Comparison of ENCODE assay signal across 1 cellular context in the genomic region with DNA sequence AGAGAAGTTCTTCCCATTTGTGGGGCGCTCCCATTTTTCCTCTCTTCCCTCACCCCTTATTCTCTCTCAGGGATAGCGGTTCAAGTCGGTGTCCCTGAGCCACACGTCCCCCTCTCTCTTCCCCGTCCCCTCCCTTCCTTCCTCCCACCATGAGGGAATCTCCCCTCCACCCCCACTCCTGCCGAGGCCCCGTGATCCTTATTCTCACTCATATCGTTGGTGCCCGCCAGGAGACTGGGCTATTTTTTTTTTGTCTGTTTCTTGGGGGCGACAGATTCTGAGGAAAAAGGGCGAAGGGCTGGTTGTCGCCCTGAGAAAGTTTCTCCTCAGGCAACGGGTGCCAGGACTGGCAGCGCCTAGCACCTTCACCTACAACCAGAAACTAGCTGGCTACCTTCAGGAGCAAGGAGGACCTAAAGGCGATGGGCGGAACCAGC.
TF ChIP-seq lines count a peak whose summit lies in the region.

No MANE protein-coding gene starts in this region.

TF ChIP-seq in K562, 482 proteins besides CTCF, POLR2A, EP300 and RAD21 (continued from another document and continues in another):
- TF ChIP-seq, protein P1, sequence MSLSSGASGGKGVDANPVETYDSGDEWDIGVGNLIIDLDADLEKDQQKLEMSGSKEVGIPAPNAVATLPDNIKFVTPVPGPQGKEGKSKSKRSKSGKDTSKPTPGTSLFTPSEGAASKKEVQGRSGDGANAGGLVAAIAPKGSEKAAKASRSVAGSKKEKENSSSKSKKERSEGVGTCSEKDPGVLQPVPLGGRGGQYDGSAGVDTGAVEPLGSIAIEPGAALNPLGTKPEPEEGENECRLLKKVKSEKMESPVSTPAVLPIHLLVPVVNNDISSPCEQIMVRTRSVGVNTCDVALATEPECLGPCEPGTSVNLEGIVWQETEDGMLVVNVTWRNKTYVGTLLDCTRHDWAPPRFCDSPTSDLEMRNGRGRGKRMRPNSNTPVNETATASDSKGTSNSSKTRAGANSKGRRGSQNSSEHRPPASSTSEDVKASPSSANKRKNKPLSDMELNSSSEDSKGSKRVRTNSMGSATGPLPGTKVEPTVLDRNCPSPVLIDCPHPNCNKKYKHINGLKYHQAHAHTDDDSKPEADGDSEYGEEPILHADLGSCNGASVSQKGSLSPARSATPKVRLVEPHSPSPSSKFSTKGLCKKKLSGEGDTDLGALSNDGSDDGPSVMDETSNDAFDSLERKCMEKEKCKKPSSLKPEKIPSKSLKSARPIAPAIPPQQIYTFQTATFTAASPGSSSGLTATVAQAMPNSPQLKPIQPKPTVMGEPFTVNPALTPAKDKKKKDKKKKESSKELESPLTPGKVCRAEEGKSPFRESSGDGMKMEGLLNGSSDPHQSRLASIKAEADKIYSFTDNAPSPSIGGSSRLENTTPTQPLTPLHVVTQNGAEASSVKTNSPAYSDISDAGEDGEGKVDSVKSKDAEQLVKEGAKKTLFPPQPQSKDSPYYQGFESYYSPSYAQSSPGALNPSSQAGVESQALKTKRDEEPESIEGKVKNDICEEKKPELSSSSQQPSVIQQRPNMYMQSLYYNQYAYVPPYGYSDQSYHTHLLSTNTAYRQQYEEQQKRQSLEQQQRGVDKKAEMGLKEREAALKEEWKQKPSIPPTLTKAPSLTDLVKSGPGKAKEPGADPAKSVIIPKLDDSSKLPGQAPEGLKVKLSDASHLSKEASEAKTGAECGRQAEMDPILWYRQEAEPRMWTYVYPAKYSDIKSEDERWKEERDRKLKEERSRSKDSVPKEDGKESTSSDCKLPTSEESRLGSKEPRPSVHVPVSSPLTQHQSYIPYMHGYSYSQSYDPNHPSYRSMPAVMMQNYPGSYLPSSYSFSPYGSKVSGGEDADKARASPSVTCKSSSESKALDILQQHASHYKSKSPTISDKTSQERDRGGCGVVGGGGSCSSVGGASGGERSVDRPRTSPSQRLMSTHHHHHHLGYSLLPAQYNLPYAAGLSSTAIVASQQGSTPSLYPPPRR (CRISPR knock-in tag; IDR thresholded peaks at IDR 0.05; ENCODE audit: borderline replicate concordance): no peak
- TF ChIP-seq CBX5 (IDR thresholded peaks at IDR 0.05; ENCODE audit: borderline replicate concordance, low read depth): no peak
- no peak for TF ChIP-seq RHOXF2B (CRISPR knock-in tag; conservative IDR thresholded peaks at IDR 0.05)
- no peak for TF ChIP-seq ZNF212 (CRISPR knock-in tag; IDR thresholded peaks at IDR 0.05)
- no peak for TF ChIP-seq PCBP2 (IDR thresholded peaks at IDR 0.05; ENCODE audit: low read depth, low read length, poor library complexity, severe bottlenecking)
- TF ChIP-seq PHB2 (IDR thresholded peaks at IDR 0.05; ENCODE audit: low read depth): no peak
- TF ChIP-seq ZNF318 (IDR thresholded peaks at IDR 0.05; ENCODE audit: borderline replicate concordance in 1 of 2, low read depth in 1 of 2): no peak
- peak; percentile 17; the same call in 1 of the 2 replicates for TF ChIP-seq ZNF239 (CRISPR knock-in tag; IDR thresholded peaks at IDR 0.05)
- no peak for TF ChIP-seq ETV6 (IDR thresholded peaks at IDR 0.05; ENCODE audit: borderline replicate concordance in 1 of 2, low read depth in 2 of 2, low read length in 1 of 2)
- 0 out of 2 replicates have a peak, but pooled peaks have one; percentile 90 for TF ChIP-seq ETV6 (CRISPR knock-in tag; IDR thresholded peaks at IDR 0.05; ENCODE audit: borderline replicate concordance)
- no peak for TF ChIP-seq ZNF263 (CRISPR knock-in tag; IDR thresholded peaks at IDR 0.05; ENCODE audit: borderline replicate concordance)
- TF ChIP-seq PHB (CRISPR knock-in tag; IDR thresholded peaks at IDR 0.05): no peak
- no peak for TF ChIP-seq LEF1 (IDR thresholded peaks at IDR 0.05)
- TF ChIP-seq ZNF717 (CRISPR knock-in tag; IDR thresholded peaks at IDR 0.05): no peak
- TF ChIP-seq NONO (IDR thresholded peaks at IDR 0.05; ENCODE audit: low read depth in 2 of 2, low read length in 1 of 2): 0 out of 4 replicates have a peak, but pooled peaks of 1 of the 2 experiments have one; percentile 44
- no peak for TF ChIP-seq ZBED1 (IDR thresholded peaks at IDR 0.05)
- TF ChIP-seq, protein P2, sequence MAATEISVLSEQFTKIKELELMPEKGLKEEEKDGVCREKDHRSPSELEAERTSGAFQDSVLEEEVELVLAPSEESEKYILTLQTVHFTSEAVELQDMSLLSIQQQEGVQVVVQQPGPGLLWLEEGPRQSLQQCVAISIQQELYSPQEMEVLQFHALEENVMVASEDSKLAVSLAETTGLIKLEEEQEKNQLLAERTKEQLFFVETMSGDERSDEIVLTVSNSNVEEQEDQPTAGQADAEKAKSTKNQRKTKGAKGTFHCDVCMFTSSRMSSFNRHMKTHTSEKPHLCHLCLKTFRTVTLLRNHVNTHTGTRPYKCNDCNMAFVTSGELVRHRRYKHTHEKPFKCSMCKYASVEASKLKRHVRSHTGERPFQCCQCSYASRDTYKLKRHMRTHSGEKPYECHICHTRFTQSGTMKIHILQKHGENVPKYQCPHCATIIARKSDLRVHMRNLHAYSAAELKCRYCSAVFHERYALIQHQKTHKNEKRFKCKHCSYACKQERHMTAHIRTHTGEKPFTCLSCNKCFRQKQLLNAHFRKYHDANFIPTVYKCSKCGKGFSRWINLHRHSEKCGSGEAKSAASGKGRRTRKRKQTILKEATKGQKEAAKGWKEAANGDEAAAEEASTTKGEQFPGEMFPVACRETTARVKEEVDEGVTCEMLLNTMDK (IDR thresholded peaks at IDR 0.05; ENCODE audit: borderline replicate concordance, insufficient read depth, low read depth, low read length, poor library complexity, severe bottlenecking): no peak
- peak; percentile 69; the same call in 1 of the 2 replicates for TF ChIP-seq MTF1 (CRISPR knock-in tag; IDR thresholded peaks at IDR 0.05; ENCODE audit: borderline replicate concordance)
- no peak for TF ChIP-seq ZNF184 (CRISPR knock-in tag; IDR thresholded peaks at IDR 0.05)
- TF ChIP-seq BHLHE40 (IDR thresholded peaks at IDR 0.05; ENCODE audit: low read length): no peak
- 0 out of 2 replicates have a peak, but pooled peaks have one; percentile 30 for TF ChIP-seq ZNF695 (CRISPR knock-in tag; IDR thresholded peaks at IDR 0.05)
- TF ChIP-seq STAT6 (CRISPR knock-in tag; IDR thresholded peaks at IDR 0.05): no peak; the same call in 1 of the 2 replicates
- no peak for TF ChIP-seq ASH1L (IDR thresholded peaks at IDR 0.05; ENCODE audit: borderline replicate concordance, low read depth, partially characterized antibody)
- no peak for TF ChIP-seq ZNF232 (CRISPR knock-in tag; IDR thresholded peaks at IDR 0.05)
- peak; percentile 91 for TF ChIP-seq ZNF668 (CRISPR knock-in tag; IDR thresholded peaks at IDR 0.05)
- TF ChIP-seq, protein P3, sequence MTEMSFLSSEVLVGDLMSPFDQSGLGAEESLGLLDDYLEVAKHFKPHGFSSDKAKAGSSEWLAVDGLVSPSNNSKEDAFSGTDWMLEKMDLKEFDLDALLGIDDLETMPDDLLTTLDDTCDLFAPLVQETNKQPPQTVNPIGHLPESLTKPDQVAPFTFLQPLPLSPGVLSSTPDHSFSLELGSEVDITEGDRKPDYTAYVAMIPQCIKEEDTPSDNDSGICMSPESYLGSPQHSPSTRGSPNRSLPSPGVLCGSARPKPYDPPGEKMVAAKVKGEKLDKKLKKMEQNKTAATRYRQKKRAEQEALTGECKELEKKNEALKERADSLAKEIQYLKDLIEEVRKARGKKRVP (CRISPR knock-in tag; IDR thresholded peaks at IDR 0.05): peak; percentile 6; the same call in 1 of the 2 replicates
- no peak for TF ChIP-seq RFX1 (IDR thresholded peaks at IDR 0.05)
- no peak for TF ChIP-seq ZNF146 (CRISPR knock-in tag; IDR thresholded peaks at IDR 0.05; ENCODE audit: unreplicated experiment)
- TF ChIP-seq, protein P4, sequence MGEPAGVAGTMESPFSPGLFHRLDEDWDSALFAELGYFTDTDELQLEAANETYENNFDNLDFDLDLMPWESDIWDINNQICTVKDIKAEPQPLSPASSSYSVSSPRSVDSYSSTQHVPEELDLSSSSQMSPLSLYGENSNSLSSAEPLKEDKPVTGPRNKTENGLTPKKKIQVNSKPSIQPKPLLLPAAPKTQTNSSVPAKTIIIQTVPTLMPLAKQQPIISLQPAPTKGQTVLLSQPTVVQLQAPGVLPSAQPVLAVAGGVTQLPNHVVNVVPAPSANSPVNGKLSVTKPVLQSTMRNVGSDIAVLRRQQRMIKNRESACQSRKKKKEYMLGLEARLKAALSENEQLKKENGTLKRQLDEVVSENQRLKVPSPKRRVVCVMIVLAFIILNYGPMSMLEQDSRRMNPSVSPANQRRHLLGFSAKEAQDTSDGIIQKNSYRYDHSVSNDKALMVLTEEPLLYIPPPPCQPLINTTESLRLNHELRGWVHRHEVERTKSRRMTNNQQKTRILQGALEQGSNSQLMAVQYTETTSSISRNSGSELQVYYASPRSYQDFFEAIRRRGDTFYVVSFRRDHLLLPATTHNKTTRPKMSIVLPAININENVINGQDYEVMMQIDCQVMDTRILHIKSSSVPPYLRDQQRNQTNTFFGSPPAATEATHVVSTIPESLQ (CRISPR knock-in tag; IDR thresholded peaks at IDR 0.05): no peak
- no peak for TF ChIP-seq DEAF1 (CRISPR knock-in tag; IDR thresholded peaks at IDR 0.05)
- no peak for TF ChIP-seq CXXC5 (CRISPR knock-in tag; IDR thresholded peaks at IDR 0.05)
- TF ChIP-seq ARID2 (IDR thresholded peaks at IDR 0.05): no peak
- no peak for TF ChIP-seq RBM25 (IDR thresholded peaks at IDR 0.05; ENCODE audit: low read depth, low read length, severe bottlenecking)
- no peak for TF ChIP-seq ZFP36 (IDR thresholded peaks at IDR 0.05; ENCODE audit: low read depth, low read length, partially characterized antibody)
- no peak for TF ChIP-seq ZNF79 (CRISPR knock-in tag; IDR thresholded peaks at IDR 0.05; ENCODE audit: low read depth)
